ENCODE assay signal across 20 cellular contexts in genomic region chr9:127529671-127530070, GRCh38.
DNase-seq lines count a peak whose midpoint lies in the region; ATAC-seq and TF ChIP-seq lines count a peak whose summit lies in the region.
"Had no signal": no experiment of that assay in that cellular context is flagged by ENCODE, and none has a peak within 500 bp of the region (broad histone marks: within the 10 kb centered on the region; RNA-seq: fewer than 3 reads in every experiment).

No MANE protein-coding gene starts in this region.

- intact Hi-C loops in psoas muscle (cut with DNase I): no loop called here
- intact Hi-C loops in colonic mucosa (cut with DNase I): no loop called here

- peaks cover 46% of the 10 kb centered on the region for H3K36me3 Mint-ChIP-seq in activated naive CD4-positive, alpha-beta T cell treated with anti-CD3 and anti-CD28 coated beads, Interleukin-2, amount 10 ng/mL, durations not matched to agents 7 days and 5 days
- H3K36me3 Mint-ChIP-seq in type B pancreatic cell: peaks cover 24% of the 10 kb centered on the region

- H3K4me3 Mint-ChIP-seq in activated naive CD4-positive, alpha-beta T cell treated with anti-CD3 and anti-CD28 coated beads, Interleukin-2, amount 10 ng/mL, durations not matched to agents 7 days and 5 days: no peak overlapping the region
- no peak overlapping the region for H3K4me3 Mint-ChIP-seq in type B pancreatic cell
- H3K4me3 Mint-ChIP-seq: B cell had no signal

- H3K9ac ChIP-seq in colonic mucosa (ENCODE audit: low read depth in 2 of 2, low read length in 2 of 2): no peak overlapping the region
- H3K9ac ChIP-seq: GM23248 had no signal

- CTCF ChIA-PET in activated naive CD4-positive, alpha-beta T cell treated with anti-CD3 and anti-CD28 coated beads, Interleukin-2, amount 10 ng/mL, durations not matched to agents 7 days and 5 days (lab: Charles Lee): no interaction called here

- DNase-seq in activated naive CD4-positive, alpha-beta T cell treated with anti-CD3 and anti-CD28 coated beads, Interleukin-2, amount 10 ng/mL, durations not matched to agents 7 days and 5 days: no peak
- no peak for DNase-seq in activated naive CD4-positive, alpha-beta T cell treated with Interleukin-2 at 50 U/mL for 16 hours
- DNase-seq in dermis blood vessel endothelial cell: peak; percentile 78
- DNase-seq in psoas muscle: no peak
- no peak for DNase-seq in type B pancreatic cell (ENCODE audit: extremely low spot score, unreplicated experiment)
- DNase-seq in Kasumi-1 (lab: John Stamatoyannopoulos, UW): no peak
- no peak for DNase-seq in colonic mucosa
- no peak for DNase-seq in activated CD4-positive, alpha-beta T cell treated with anti-CD3 and anti-CD28 coated beads for 48 hours
- DNase-seq: activated CD4-positive, alpha-beta T cell treated with anti-CD3 and anti-CD28 coated beads, Interleukin-2, amount 50 U/mL, for 1 hour; activated gamma-delta T cell; central memory CD4-positive, alpha-beta T cell; DMS79; effector CD8-positive, alpha-beta T cell; glutamatergic neuron; GM23248; NCI-H1436 treated with DMSO at 0.1 percent for 48 hours; nucleus accumbens; SIG-M5; thyroid gland had no signal

- H3K4me3 ChIP-seq in psoas muscle (no peak overlapping the region), colonic mucosa (no peak overlapping the region)
- H3K4me3 ChIP-seq: GM23248, thyroid gland had no signal

- no peaks in the 10 kb centered on the region for H3K27me3 ChIP-seq in psoas muscle (ENCODE audit: insufficient read depth in 3 of 3, low read length in 2 of 3)
- H3K27me3 ChIP-seq in colonic mucosa: no peaks in the 10 kb centered on the region
- H3K27me3 ChIP-seq: thyroid gland had no signal

- peaks cover 5% of the 10 kb centered on the region for H3K4me1 ChIP-seq in psoas muscle
- no peaks in the 10 kb centered on the region for H3K4me1 ChIP-seq in colonic mucosa

- TF ChIP-seq CTCF in psoas muscle (IDR thresholded peaks at IDR 0.05): no peak
- TF ChIP-seq CTCF in type B pancreatic cell (conservative IDR thresholded peaks at IDR 0.05): no peak
- TF ChIP-seq CTCF in colonic mucosa (IDR thresholded peaks at IDR 0.05): no peak

- H3K4me1 Mint-ChIP-seq in activated naive CD4-positive, alpha-beta T cell treated with anti-CD3 and anti-CD28 coated beads, Interleukin-2, amount 10 ng/mL, durations not matched to agents 7 days and 5 days: no peaks in the 10 kb centered on the region
- H3K4me1 Mint-ChIP-seq in type B pancreatic cell (ENCODE audit: unreplicated experiment): peaks cover 12% of the 10 kb centered on the region
- H3K4me1 Mint-ChIP-seq: B cell had no signal

- H3K27ac Mint-ChIP-seq in activated naive CD4-positive, alpha-beta T cell treated with anti-CD3 and anti-CD28 coated beads, Interleukin-2, amount 10 ng/mL, durations not matched to agents 7 days and 5 days: peak overlapping the region; percentile 58
- peak overlapping the region; percentile 40 for H3K27ac Mint-ChIP-seq in type B pancreatic cell
- H3K27ac Mint-ChIP-seq: B cell had no signal

- ATAC-seq in psoas muscle: no peak

- H3K36me3 ChIP-seq in psoas muscle (ENCODE audit: insufficient read depth in 1 of 2, low read depth in 1 of 2): peaks cover 0 to 4% of the 10 kb centered on the region in 2 donors
- H3K36me3 ChIP-seq in colonic mucosa: peaks cover 23% of the 10 kb centered on the region

- H3K9me3 Mint-ChIP-seq in activated naive CD4-positive, alpha-beta T cell treated with anti-CD3 and anti-CD28 coated beads, Interleukin-2, amount 10 ng/mL, durations not matched to agents 7 days and 5 days: peaks cover 16% of the 10 kb centered on the region
- no peaks in the 10 kb centered on the region for H3K9me3 Mint-ChIP-seq in type B pancreatic cell

- peaks cover 5% of the 10 kb centered on the region for H3K9me3 ChIP-seq in psoas muscle
- H3K9me3 ChIP-seq in colonic mucosa: no peaks in the 10 kb centered on the region
- H3K9me3 ChIP-seq: thyroid gland had no signal

- no peaks in the 10 kb centered on the region for H3K27me3 Mint-ChIP-seq in activated naive CD4-positive, alpha-beta T cell treated with anti-CD3 and anti-CD28 coated beads, Interleukin-2, amount 10 ng/mL, durations not matched to agents 7 days and 5 days
- no peaks in the 10 kb centered on the region for H3K27me3 Mint-ChIP-seq in type B pancreatic cell
- H3K27me3 Mint-ChIP-seq: B cell had no signal

- WGBS in psoas muscle, 3 donors: 82% methylated on average over 4 of the region's 4 CpGs

- H3K27ac ChIP-seq in psoas muscle: peak overlapping the region; percentile 53
- no peak overlapping the region for H3K27ac ChIP-seq in colonic mucosa
